Comparison of ENCODE assay signal across 1 cellular context in genomic region chr12:57458665-57459054, GRCh38.
TF ChIP-seq lines count a peak whose summit lies in the region.

No MANE protein-coding gene starts in this region.

TF ChIP-seq in HCT116, 20 proteins besides CTCF, POLR2A, EP300 and RAD21 (continued from another document):
- TF ChIP-seq ZNF274 (IDR thresholded peaks at IDR 0.05; ENCODE audit: low read depth, low read length) (no peak), SIN3A (IDR thresholded peaks at IDR 0.05; ENCODE audit: low read depth) (no peak), REST (IDR thresholded peaks at IDR 0.05; ENCODE audit: low read depth) (no peak), SP1 (IDR thresholded peaks at IDR 0.05; ENCODE audit: low read depth) (no peak), MAX (IDR thresholded peaks at IDR 0.05) (no peak), POLR2AphosphoS5 (IDR thresholded peaks at IDR 0.05; ENCODE audit: low read depth, low read length) (no peak), JUND (IDR thresholded peaks at IDR 0.05) (no peak), CBX3 (IDR thresholded peaks at IDR 0.05; ENCODE audit: low read depth) (no peak), CEBPB (IDR thresholded peaks at IDR 0.05; ENCODE audit: low read depth) (no peak), EZH2phosphoT487 (IDR thresholded peaks at IDR 0.05; ENCODE audit: borderline replicate concordance) (no peak), ELF1 (IDR thresholded peaks at IDR 0.05; ENCODE audit: borderline replicate concordance, low read depth) (no peak), FOSL1 (IDR thresholded peaks at IDR 0.05; ENCODE audit: low read depth) (no peak), YY1 (IDR thresholded peaks at IDR 0.05; ENCODE audit: extremely low read depth, insufficient replicate concordance, low read depth, low read length) (no peak)
